Comparison of ENCODE assay signal across 9 cellular contexts in the genomic region with DNA sequence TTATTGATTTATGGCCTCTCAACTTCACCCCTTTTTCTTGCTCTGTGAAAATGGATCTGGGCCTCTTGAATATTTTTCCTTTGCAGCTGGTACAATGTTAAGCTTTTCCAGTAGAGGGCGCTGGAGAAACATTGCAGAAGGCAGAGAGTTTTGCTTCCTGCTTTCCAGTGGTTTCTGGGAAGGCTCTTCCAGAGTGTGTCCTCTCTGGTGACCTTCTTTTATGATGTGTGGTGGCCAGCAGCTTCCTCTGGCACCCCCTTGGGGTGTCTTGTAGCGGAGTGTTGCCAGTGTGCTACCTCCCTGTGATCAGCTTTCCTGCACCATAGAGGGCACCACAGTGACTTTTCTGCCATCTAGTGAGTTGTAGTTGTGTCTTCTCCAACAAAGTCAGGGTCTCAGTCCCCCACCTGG. TPM values are rescaled to one million over a fixed set of nuclear protein-coding genes. Genes with fewer than 3 reads are reported as not detected.
DNase-seq lines count a peak whose midpoint lies in the region; ATAC-seq and TF ChIP-seq lines count a peak whose summit lies in the region.
"Had no signal": no experiment of that assay in that cellular context is flagged by ENCODE, and none has a peak within 500 bp of the region (broad histone marks: within the 10 kb centered on the region; RNA-seq: fewer than 3 reads in every experiment).

No MANE protein-coding gene starts in this region.

- 70 to 77% (median 73%) methylated on average over 2 of the region's 2 CpGs for WGBS in heart left ventricle, 4 donors
- 61% methylated on average over 2 of the region's 2 CpGs for WGBS in right cardiac atrium

- DNase-seq in heart left ventricle: no peak
- no peak for DNase-seq in right cardiac atrium
- peak; percentile 17 for DNase-seq in PC-3
- DNase-seq in fibroblast of lung (ENCODE audit: low read depth in 2 of 2): no peak
- DNase-seq in iPS-NIHi11 (ENCODE audit: low spot score): no peak
- DNase-seq: activated CD4-positive, alpha-beta T cell treated with anti-CD3 and anti-CD28 coated beads, Interleukin-2, amount 10 ng/mL, durations not matched to agents 7 days and 5 days had no signal

- no TSS peak for BruUV-seq in PC-3 (replicated peaks; lab: Mats Ljungman, UMichigan)

- POLR2A ChIA-PET in PC-3 (lab: Charles Lee; ENCODE audit: unreplicated experiment): interaction anchor here (0.6 kb wide), 1 partner anchor 142 kb away, joined by 3 read pairs; no protein-coding TSS in a partner anchor

- H3K4me3 ChIP-seq in heart left ventricle (no peak overlapping the region), right cardiac atrium (ENCODE audit: low read length) (no peak overlapping the region), PC-3 (ENCODE audit: low read length) (no peak overlapping the region), fibroblast of lung (replicated peaks in 1 of 4; ENCODE audit: control extremely low read depth in 1 of 4, insufficient read depth in 1 of 4, low read depth in 3 of 4, low read length in 4 of 4) (no peak overlapping the region)

- H3K79me2 ChIP-seq in PC-3 (ENCODE audit: low read length): peaks cover 21% of the 10 kb centered on the region; the same call in 1 of the 2 replicates
- H3K79me2 ChIP-seq in fibroblast of lung (ENCODE audit: control insufficient read depth, insufficient read depth, low read length): peaks cover 23% of the 10 kb centered on the region

- no peak for TF ChIP-seq POLR2A in heart left ventricle (IDR thresholded peaks at IDR 0.05)

- H2AFZ ChIP-seq in PC-3 (ENCODE audit: low read length): no peak overlapping the region
- H2AFZ ChIP-seq in fibroblast of lung (ENCODE audit: low read length): no peak overlapping the region

- H3K9me3 ChIP-seq in heart left ventricle (peaks cover 0 to 11% (median 3%) of the 10 kb centered on the region in 12 donors), right cardiac atrium (ENCODE audit: control insufficient read depth, low read length) (no peaks in the 10 kb centered on the region), PC-3 (ENCODE audit: low read length) (no peaks in the 10 kb centered on the region), fibroblast of lung (ENCODE audit: control insufficient read depth, insufficient read depth, low read depth, low read length) (no peaks in the 10 kb centered on the region)

- H3K27me3 ChIP-seq in heart left ventricle (no peaks in the 10 kb centered on the region), right cardiac atrium (ENCODE audit: control insufficient read depth, insufficient read depth) (no peaks in the 10 kb centered on the region), PC-3 (ENCODE audit: low read length) (no peaks in the 10 kb centered on the region), fibroblast of lung (ENCODE audit: control insufficient read depth, insufficient read depth, low read length) (no peaks in the 10 kb centered on the region)

- H3K9me2 ChIP-seq in PC-3 (replicated peaks; ENCODE audit: low read length): no peaks in the 10 kb centered on the region

- peaks cover 8% of the 10 kb centered on the region for H3F3A ChIP-seq in PC-3 (ENCODE audit: low read length, unreplicated experiment)

- no peak overlapping the region for H3K9ac ChIP-seq in PC-3 (ENCODE audit: low read length)
- no peak overlapping the region for H3K9ac ChIP-seq in fibroblast of lung (ENCODE audit: insufficient read depth, low read length)

- H3K36me3 ChIP-seq in heart left ventricle: no peaks in the 10 kb centered on the region
- peaks cover 4% of the 10 kb centered on the region; the same call in 1 of the 2 replicates for H3K36me3 ChIP-seq in PC-3 (ENCODE audit: low read depth, low read length)
- H3K36me3 ChIP-seq in fibroblast of lung (ENCODE audit: control insufficient read depth, insufficient read depth, low read length): no peaks in the 10 kb centered on the region

- H3K4me2 ChIP-seq in PC-3 (ENCODE audit: low read length): no peak overlapping the region
- H3K4me2 ChIP-seq in fibroblast of lung (ENCODE audit: extremely low read depth, insufficient read depth, low read length): no peak overlapping the region

- TF ChIP-seq CTCF in heart left ventricle (IDR thresholded peaks at IDR 0.05) (peak in 11 of 12 donors; percentile 22 to 49 (median 34)), PC-3 (conservative IDR thresholded peaks at IDR 0.05; ENCODE audit: low read depth, low read length) (peak; percentile 56), fibroblast of lung (conservative IDR thresholded peaks at IDR 0.05 in 1 of 2, IDR thresholded peaks at IDR 0.05 in 1 of 2; ENCODE audit: low read depth in 1 of 2, low read length in 2 of 2) (peak; percentile 34 to 41)

- H3K27ac ChIP-seq in heart left ventricle (no peak overlapping the region), right cardiac atrium (ENCODE audit: low read length) (no peak overlapping the region), PC-3 (ENCODE audit: low read length) (no peak overlapping the region), fibroblast of lung (ENCODE audit: insufficient read depth, low read length) (no peak overlapping the region)

- H4K20me1 ChIP-seq in PC-3 (ENCODE audit: low read length) (peaks cover 4% of the 10 kb centered on the region; the same call in 1 of the 2 replicates), fibroblast of lung (ENCODE audit: control insufficient read depth, extremely low read depth, insufficient read depth, low read length) (peaks cover 1% of the 10 kb centered on the region)

- CTCF ChIA-PET in PC-3 (lab: Charles Lee): no interaction called here

- ATAC-seq in heart left ventricle (peak in 2 of 4 donors; percentile 28 to 35), right cardiac atrium (no peak), PC-3 (no peak), GM21723 (IDR thresholded peaks at IDR 0.05; ENCODE audit: unreplicated experiment) (no peak), HG03280 (IDR thresholded peaks at IDR 0.05; ENCODE audit: unreplicated experiment) (no peak), GM21619 (IDR thresholded peaks at IDR 0.05; ENCODE audit: unreplicated experiment) (no peak)

- intact Hi-C loops in heart left ventricle (cut with DNase I) (no loop called here), right cardiac atrium (cut with DNase I) (no loop called here), PC-3 (cut with micrococcal nuclease) (no loop called here)

- H3K4me1 ChIP-seq in heart left ventricle (peaks cover 0 to 52% (median 31%) of the 10 kb centered on the region in 12 donors), right cardiac atrium (ENCODE audit: control insufficient read depth, insufficient read depth, low read length) (peaks cover 16% of the 10 kb centered on the region), PC-3 (ENCODE audit: insufficient read depth, low read length) (peaks cover 25% of the 10 kb centered on the region), fibroblast of lung (ENCODE audit: control insufficient read depth, extremely low read depth, insufficient read depth, low read length) (peaks cover 12% of the 10 kb centered on the region)

RNA-seq across cellular contexts. Expression of a gene that starts 25.4 kb away (rescaled TPM):
- total RNA-seq in heart left ventricle (100 to 1,000 TPM in 3 of 9 donors, 10 to 100 TPM in 6; 63.1 to 116 (median 84.5) TPM), right cardiac atrium (100 to 1,000 TPM; 112 to 156 (median 134) TPM), PC-3 (2014; rRNA removed) (32.7 and 33.8 TPM in 2 replicates), fibroblast of lung (75.0 and 301 TPM in 2 replicates)
- polyA plus RNA-seq in heart left ventricle (10 to 100 TPM in 1 of 2 donors, 1 to 10 TPM in 1; 9.7 to 38.8 TPM), right cardiac atrium (29.0 TPM), fibroblast of lung (102 and 270 TPM in 2 replicates)
- 70.3 and 192 TPM in 2 replicates for polyA plus RNA-seq in fibroblast of lung (2012)
- 167 and 577 TPM in 2 replicates for polyA minus RNA-seq in fibroblast of lung (ENCODE audit: low replicate concordance)
